In the genomic region with DNA sequence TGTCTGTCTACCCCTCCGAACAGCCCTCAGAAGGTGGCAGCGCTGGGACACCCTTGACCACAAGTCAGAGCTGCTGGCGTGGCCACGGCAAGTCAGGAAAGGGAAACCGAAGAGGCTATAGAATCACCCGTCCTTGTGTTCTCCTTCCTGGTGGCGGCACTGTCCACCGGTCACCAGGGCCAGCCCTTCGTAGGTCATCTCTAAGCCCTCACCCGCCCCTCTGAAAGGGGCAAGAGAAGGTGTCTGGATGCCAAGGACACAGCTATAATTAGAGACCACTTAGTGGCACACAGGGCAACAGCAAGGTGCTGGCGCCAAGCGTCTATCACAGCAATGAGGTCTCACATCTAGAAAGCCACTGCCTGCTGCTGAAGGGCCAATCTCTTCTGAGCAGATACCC, we compare ENCODE assay signal across 35 cellular contexts.
"Had no signal": no experiment of that assay in that cellular context is flagged by ENCODE, and none has a peak within 500 bp of the region (broad histone marks: within the 10 kb centered on the region; RNA-seq: fewer than 3 reads in every experiment).

No MANE protein-coding gene starts in this region.

- FAIRE-seq: bronchial epithelial cell, K562, RCC 7860 had no signal

- H3K4me3 ChIP-seq: K562, PC-9, SJCRH30, SK-N-MC had no signal

- H3K9me3 ChIP-seq: SJCRH30 had no signal

- DNase-seq: activated CD4-positive, alpha-beta memory T cell treated with anti-CD3 and anti-CD28 coated beads, Interleukin-2, amount 10 ng/mL, durations not matched to agents 7 days and 5 days; activated CD4-positive, alpha-beta T cell treated with anti-CD3 and anti-CD28 coated beads for 1 hour; activated CD4-positive, alpha-beta T cell treated with anti-CD3 and anti-CD28 coated beads for 48 hours; activated CD4-positive, CD25-positive, alpha-beta regulatory T cell; activated CD8-positive, alpha-beta memory T cell treated with anti-CD3 and anti-CD28 coated beads for 24 hours; activated CD8-positive, alpha-beta memory T cell treated with anti-CD3 and anti-CD28 coated beads, Interleukin-2, amount 10 ng/mL, durations not matched to agents 7 days and 5 days; activated CD8-positive, alpha-beta memory T cell treated with anti-CD3 and anti-CD28 coated beads, Interleukin-2, amount 50 U/mL, for 48 hours; activated effector memory CD4-positive, alpha-beta T cell treated with Interleukin-2 at 50 U/mL for 16 hours; activated naive CD4-positive, alpha-beta T cell treated with anti-CD3 and anti-CD28 coated beads, Interleukin-2, amount 10 ng/mL, durations not matched to agents 7 days and 5 days; activated naive CD8-positive, alpha-beta T cell treated with anti-CD3 and anti-CD28 coated beads, Interleukin-2, amount 50 U/mL, for 24 hours; activated T-cell treated with anti-CD3 and anti-CD28 coated beads, Interleukin-2, amount 50 U/mL, for 48 hours; anterior cingulate cortex; central memory CD4-positive, alpha-beta T cell; NCI-H1092 treated with DMSO at 0.1 percent for 48 hours; NCI-H146; NCI-H187; NCI-H2029 treated with DMSO at 0.1 percent for 48 hours; NCI-H2107; NCI-H2171; NCI-H226; NCI-H446 treated with DMSO at 0.1 percent for 48 hours; NCI-H524; NCI-H69; NCI-H82; NK-92 treated with Interleukin-12 subunit alpha and Interleukin-12 subunit beta, amount 100 ng/mL, for 24 hours; PC-9; SHP77; SJCRH30; T1000; WERI-Rb-1 had no signal

- H3K27ac ChIP-seq: PC-9, RWPE1, SJCRH30, SK-N-MC, WERI-Rb-1 had no signal

- H2AFZ ChIP-seq: PC-9 had no signal

- H3K36me3 ChIP-seq: SJCRH30, WERI-Rb-1 had no signal

- ATAC-seq: activated CD8-positive, alpha-beta memory T cell treated with anti-CD3 and anti-CD28 coated beads, Interleukin-2, amount 10 ng/mL, durations not matched to agents 7 days and 5 days; activated naive CD8-positive, alpha-beta T cell treated with anti-CD3 and anti-CD28 coated beads, Interleukin-2, amount 50 U/mL, for 24 hours; K562 had no signal

- H3K4me2 ChIP-seq: PC-9 had no signal

- H3K4me1 ChIP-seq: SJCRH30 had no signal

- H3K27me3 ChIP-seq: SJCRH30 had no signal
